37 cellular contexts compared by ENCODE assay signal in the genomic region with DNA sequence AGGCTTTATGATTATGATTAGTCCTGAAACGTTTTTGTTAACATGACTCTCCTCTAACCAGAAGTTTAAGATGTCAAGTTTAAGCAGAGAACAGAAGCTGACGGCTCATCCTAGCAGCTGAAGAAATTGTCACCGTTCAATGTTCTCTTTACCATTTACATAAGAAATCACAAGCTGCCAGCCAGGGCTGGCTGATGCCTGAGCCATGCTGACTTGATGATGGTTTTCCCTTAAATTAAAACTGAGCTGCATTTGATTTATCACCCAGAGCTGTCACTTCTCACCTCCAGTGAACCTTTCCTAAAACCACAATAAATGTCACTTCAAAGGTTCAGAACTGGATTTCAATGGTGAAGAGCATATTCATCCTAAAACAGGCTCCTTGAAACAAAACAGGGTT.
"Had no signal": no experiment of that assay in that cellular context is flagged by ENCODE, and none has a peak within 500 bp of the region (broad histone marks: within the 10 kb centered on the region; RNA-seq: fewer than 3 reads in every experiment).

No MANE protein-coding gene starts in this region.

- DNase-seq: activated B cell treated with CpG ODN at 0.5 μM for 24 hours; activated CD4-positive, alpha-beta memory T cell treated with anti-CD3 and anti-CD28 coated beads, Interleukin-2, amount 10 ng/mL, durations not matched to agents 7 days and 5 days; activated CD4-positive, alpha-beta T cell treated with anti-CD3 and anti-CD28 coated beads for 4 hours; activated CD4-positive, CD25-positive, alpha-beta regulatory T cell treated with anti-CD3 and anti-CD28 coated beads, Interleukin-2, amount 50 U/mL, for 72 hours; activated CD8-positive, alpha-beta memory T cell treated with anti-CD3 and anti-CD28 coated beads for 24 hours; activated CD8-positive, alpha-beta memory T cell treated with anti-CD3 and anti-CD28 coated beads, Interleukin-2, amount 10 ng/mL, durations not matched to agents 7 days and 5 days; activated CD8-positive, alpha-beta memory T cell treated with anti-CD3 and anti-CD28 coated beads, Interleukin-2, amount 50 U/mL, for 48 hours; activated effector memory CD4-positive, alpha-beta T cell treated with anti-CD3 and anti-CD28 coated beads, Interleukin-2, amount 50 U/mL, for 16 hours; activated naive CD4-positive, alpha-beta T cell; activated naive CD4-positive, alpha-beta T cell treated with anti-CD3 and anti-CD28 coated beads, Interleukin-2, amount 50 U/mL, for 16 hours; activated naive CD8-positive, alpha-beta T cell treated with anti-CD3 and anti-CD28 coated beads for 36 hours; activated T-cell treated with anti-CD3 and anti-CD28 coated beads, Interleukin-2, amount 50 U/mL, for 48 hours; amniotic stem cell; aorta; brain microvascular endothelial cell; IMR-90; Karpas-422; KBM-7; MG63; NCI-H1092; NCI-H1436; NCI-H1694; NCI-H1930; NCI-H2081 treated with DMSO at 0.1 percent for 48 hours; NCI-H2171; NCI-H226; NCI-H446 treated with DMSO at 0.1 percent for 48 hours; NCI-H524; NCI-H69; NCI-H82; PC-3; SIG-M5; T-helper 1 cell; T-helper 2 cell; T-helper 9 cell had no signal

- H3K4me3 ChIP-seq: MG63 had no signal

- H3K27ac ChIP-seq: brain microvascular endothelial cell, RWPE1, VCaP had no signal

- H3K27me3 ChIP-seq: brain microvascular endothelial cell, MG63 had no signal

- H3K9me3 ChIP-seq: MG63 had no signal

- H3K36me3 ChIP-seq: brain microvascular endothelial cell, MG63 had no signal
